Comparison of ENCODE assay signal across 8 cellular contexts in the genomic region with DNA sequence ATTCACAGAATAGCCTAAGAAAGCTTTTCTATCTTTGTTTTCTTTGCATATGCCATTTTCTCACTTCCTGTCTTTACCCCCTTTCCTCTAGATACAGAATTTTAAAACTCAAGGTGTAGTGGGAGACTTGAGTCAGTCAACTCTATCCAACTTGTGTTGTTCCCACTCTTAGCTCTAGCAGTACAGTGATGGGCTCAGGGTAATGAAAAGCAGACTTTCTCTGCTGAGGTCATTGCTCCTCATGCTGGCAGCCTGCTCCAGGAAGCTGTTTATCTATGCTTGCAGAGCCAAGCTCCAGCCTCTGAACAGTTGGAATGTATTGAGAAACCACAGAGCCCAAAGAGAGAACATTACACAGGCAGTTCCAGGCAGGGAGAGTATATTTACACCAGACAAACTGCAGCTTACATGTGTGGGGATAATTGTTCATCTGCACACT.
DNase-seq lines count a peak whose midpoint lies in the region; ATAC-seq, FAIRE-seq and TF ChIP-seq lines count a peak whose summit lies in the region.

No MANE protein-coding gene starts in this region.

- peak overlapping the region; percentile 70 for H3K27ac ChIP-seq in A673 (ENCODE audit: low read depth, low read length, poor library complexity, severe bottlenecking)
- H3K27ac ChIP-seq in GM23248: peak overlapping the region; percentile 59
- H3K27ac ChIP-seq in spleen: no peak overlapping the region

- H2AFZ ChIP-seq in GM23248: no peak overlapping the region

- intact Hi-C loops in A673 (cut with micrococcal nuclease; ENCODE audit: unreplicated experiment): no loop called here
- intact Hi-C loops in spleen (cut with DNase I; ENCODE audit: low total_unique reads): no loop called here

- POLR2A ChIA-PET in A673 (lab: Charles Lee; ENCODE audit: low non-redundant PET): no interaction called here

- H3K79me2 ChIP-seq in GM23248 (ENCODE audit: insufficient read depth): peaks cover 19% of the 10 kb centered on the region

- TF ChIP-seq POLR2A in spleen (IDR thresholded peaks at IDR 0.05): no peak

- H3F3A ChIP-seq in GM23248 (ENCODE audit: insufficient read depth): peaks cover 30% of the 10 kb centered on the region

- H3K4me1 ChIP-seq in A673 (ENCODE audit: insufficient read depth, low read length, poor library complexity, severe bottlenecking) (peaks cover 68% of the 10 kb centered on the region), GM23248 (ENCODE audit: insufficient read depth) (peaks cover 42% of the 10 kb centered on the region), spleen (peaks cover 10 to 40% (median 27%) of the 10 kb centered on the region in 6 donors)

- peak; percentile 98 for DNase-seq in A673 (ENCODE audit: low spot score)
- peak; percentile 98 for DNase-seq in GM23248
- DNase-seq in OCI-M2 (lab: John Stamatoyannopoulos, UW; ENCODE audit: unreplicated experiment): peak; percentile 47
- DNase-seq in memory B cell (ENCODE audit: low spot score in 2 of 2): no peak
- no peak for DNase-seq in GOT3 (lab: John Stamatoyannopoulos, UW)
- no peak for DNase-seq in spleen

- peak overlapping the region; percentile 51 for H3K4me2 ChIP-seq in GM23248 (ENCODE audit: unreplicated experiment)

- H3K4me3 ChIP-seq in A673 (ENCODE audit: low read depth, low read length, poor library complexity, severe bottlenecking): no peak overlapping the region
- no peak overlapping the region for H3K4me3 ChIP-seq in GM23248
- H3K4me3 ChIP-seq in spleen: no peak overlapping the region

- peak; percentile 33 for FAIRE-seq in endometrium (lab: Jason Lieb, UNC)

- H3K4me3 Mint-ChIP-seq in memory B cell: no peak overlapping the region

- peaks cover 2% of the 10 kb centered on the region for H3K36me3 Mint-ChIP-seq in memory B cell

- H3K9me3 ChIP-seq in A673 (ENCODE audit: low read depth, low read length, poor library complexity, severe bottlenecking): peaks cover 5% of the 10 kb centered on the region
- no peaks in the 10 kb centered on the region for H3K9me3 ChIP-seq in GM23248 (ENCODE audit: low read depth)
- no peaks in the 10 kb centered on the region for H3K9me3 ChIP-seq in spleen

- H3K27ac Mint-ChIP-seq in memory B cell: peak overlapping the region; percentile 5

- H3K36me3 ChIP-seq in A673 (ENCODE audit: insufficient read depth, low read length, poor library complexity, severe bottlenecking) (no peaks in the 10 kb centered on the region), GM23248 (ENCODE audit: low read depth) (no peaks in the 10 kb centered on the region), spleen (no peaks in the 10 kb centered on the region)

- H3K27me3 ChIP-seq in A673 (replicated peaks; ENCODE audit: insufficient read depth, low read depth, low read length, poor library complexity) (no peaks in the 10 kb centered on the region), GM23248 (replicated peaks; ENCODE audit: insufficient read depth) (no peaks in the 10 kb centered on the region), spleen (replicated peaks in 1 of 7) (no peaks in the 10 kb centered on the region)

- peak overlapping the region; percentile 35 for H3K9ac ChIP-seq in GM23248

- H3K27me3 Mint-ChIP-seq in memory B cell: no peaks in the 10 kb centered on the region

- TF ChIP-seq CTCF in A673 (conservative IDR thresholded peaks at IDR 0.05; ENCODE audit: low read depth, low read length) (peak; percentile 10; the same call in 1 of the 2 replicates), spleen (IDR thresholded peaks at IDR 0.05 in 8 of 11, conservative IDR thresholded peaks at IDR 0.05 in 3 of 11) (no peak)

- CTCF ChIA-PET in A673 (lab: Charles Lee): interaction anchor here (0.5 to 0.6 kb wide), 2 partner anchors 18 to 88 kb away, joined by 4 read pairs; no protein-coding TSS in a partner anchor

- no peaks in the 10 kb centered on the region for H4K20me1 ChIP-seq in GM23248 (ENCODE audit: insufficient read depth)

- in situ Hi-C loops in GM23248 (cut with MboI): no loop called here

- H3K9me2 ChIP-seq in GM23248 (ENCODE audit: insufficient read depth): no peaks in the 10 kb centered on the region

- H3K9me3 Mint-ChIP-seq in memory B cell: no peaks in the 10 kb centered on the region

- no peak for ATAC-seq in memory B cell (ENCODE audit: low read depth)
- ATAC-seq in HG02981 (IDR thresholded peaks at IDR 0.05; ENCODE audit: unreplicated experiment): no peak

- BruUV-seq in A673 (replicated peaks; lab: Mats Ljungman, UMichigan): no TSS peak

- H3K4me1 Mint-ChIP-seq in memory B cell: peaks cover 26% of the 10 kb centered on the region

Comparison
In these comparisons a context has a peak if more than half of its experiments do, and no peak if none do; other contexts are left out.
1. DNase-seq: peak in A673 (single experiment), GM23248 (single experiment) and OCI-M2 (single experiment); none in memory B cell (0 of 2), GOT3 (single experiment) and spleen (single experiment).
2. H3K27ac ChIP-seq: peak in A673 (single experiment) and GM23248 (single experiment); none in spleen (0 of 8).